ENCODE assay signal across 7 cellular contexts in the genomic region with DNA sequence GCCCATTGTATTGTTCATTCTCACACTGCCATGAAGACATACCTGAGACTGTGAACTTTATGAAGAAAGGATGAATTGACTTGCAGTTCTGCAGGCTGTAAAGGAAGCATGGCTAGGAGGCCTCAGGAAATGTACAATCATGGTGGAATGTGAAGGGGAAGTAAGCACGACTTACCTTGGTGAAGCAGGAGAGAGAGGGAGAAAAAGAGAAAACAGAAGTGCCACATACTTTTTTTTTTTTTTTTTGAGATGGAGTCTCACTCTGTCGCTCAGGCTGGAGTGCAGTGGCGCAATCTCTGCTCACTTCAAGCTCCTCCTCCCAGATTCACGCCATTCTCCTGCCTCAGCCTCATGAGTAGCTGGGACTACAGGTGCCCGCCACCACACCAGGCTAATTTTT.
A peak's percentile ranks its signal among the peaks of the same experiment; 100 is the strongest.
DNase-seq lines count a peak whose midpoint lies in the region; ATAC-seq, FAIRE-seq and TF ChIP-seq lines count a peak whose summit lies in the region.
"Not testable (repeated sequence)": the region's sequence is repeated elsewhere in the genome, so short reads cannot be mapped to it uniquely, and the experiment has no call there.

No MANE protein-coding gene starts in this region.

- H3K9me3 Mint-ChIP-seq in naive thymus-derived CD4-positive, alpha-beta T cell: peaks cover 0 to 31% (median 10%) of the 10 kb centered on the region in 11 donors

- not testable (repeated sequence) for ATAC-seq in naive thymus-derived CD4-positive, alpha-beta T cell

- CTCF ChIA-PET in naive thymus-derived CD4-positive, alpha-beta T cell (lab: Charles Lee): not testable (repeated sequence)

- peak overlapping the region in 8 of 9 donors; percentile 19 to 85 (median 74) for H3K27ac Mint-ChIP-seq in naive thymus-derived CD4-positive, alpha-beta T cell

- POLR2A ChIA-PET in naive thymus-derived CD4-positive, alpha-beta T cell (lab: Charles Lee): interaction anchor here (0.8 kb wide), 1 partner anchor 643 kb away, joined by 3 read pairs; no protein-coding TSS in a partner anchor

- not testable (repeated sequence) for H3K27ac ChIP-seq in naive thymus-derived CD4-positive, alpha-beta T cell (ENCODE audit: low read depth, low read length)
- peak overlapping the region; percentile 80 for H3K27ac ChIP-seq in neutrophil

- H3K4me3 Mint-ChIP-seq in naive thymus-derived CD4-positive, alpha-beta T cell: peak overlapping the region in 5 of 10 donors; percentile 37 to 75 (median 50)

- DNase-seq in KBM-7 (peak; percentile 65), MV-4-11 (lab: John Stamatoyannopoulos, UW) (peak; percentile 26), SKM-1 treated with dmso at 0.1 percent for 144 hours (lab: John Stamatoyannopoulos, UW; ENCODE audit: unreplicated experiment) (peak; percentile 35), UCSD-AML1 (lab: John Stamatoyannopoulos, UW; ENCODE audit: unreplicated experiment) (peak; percentile 1), bronchial epithelial cell (ENCODE audit: low read depth) (peak; percentile 41)
- DNase-seq in naive thymus-derived CD4-positive, alpha-beta T cell: not testable (repeated sequence)

- TF ChIP-seq CTCF in bronchial epithelial cell (IDR thresholded peaks at IDR 0.05; ENCODE audit: insufficient read depth, low read length, severe bottlenecking); neutrophil (IDR thresholded peaks at IDR 0.05): not testable (repeated sequence)

- H3K27me3 ChIP-seq in bronchial epithelial cell (ENCODE audit: control insufficient read depth, insufficient read depth, low read length); naive thymus-derived CD4-positive, alpha-beta T cell (ENCODE audit: control insufficient read depth in 2 of 2, insufficient read depth in 2 of 2, low read length in 2 of 2); neutrophil: not testable (repeated sequence)

- intact Hi-C loops in naive thymus-derived CD4-positive, alpha-beta T cell (cut with micrococcal nuclease): loop anchor here (10.0 kb wide), 2 partner anchors 873 to 993 kb away; a partner anchor contains a TSS

- H3K9me3 ChIP-seq in naive thymus-derived CD4-positive, alpha-beta T cell (ENCODE audit: control insufficient read depth in 2 of 3, low read length in 3 of 3); neutrophil: not testable (repeated sequence)

- not testable (repeated sequence) for H3K4me3 ChIP-seq in bronchial epithelial cell (ENCODE audit: low read depth, low read length); naive thymus-derived CD4-positive, alpha-beta T cell (ENCODE audit: low read length); neutrophil (ENCODE audit: low read depth in 1 of 2, low read length in 1 of 2)

- peaks cover 42 to 88% (median 80%) of the 10 kb centered on the region in 7 donors for H3K4me1 Mint-ChIP-seq in naive thymus-derived CD4-positive, alpha-beta T cell

- not testable (repeated sequence) for H3K27me3 Mint-ChIP-seq in naive thymus-derived CD4-positive, alpha-beta T cell

- FAIRE-seq in bronchial epithelial cell (lab: Jason Lieb, UNC): not testable (repeated sequence)

- H3K4me1 ChIP-seq in naive thymus-derived CD4-positive, alpha-beta T cell (ENCODE audit: control insufficient read depth in 2 of 2, insufficient read depth in 2 of 2, low read length in 2 of 2): peaks cover 12 to 79% of the 10 kb centered on the region in 2 donors
- peaks cover 36 to 58% of the 10 kb centered on the region in 2 experiments for H3K4me1 ChIP-seq in neutrophil (ENCODE audit: control insufficient read depth in 1 of 2, insufficient read depth in 1 of 2, low read depth in 1 of 2, low read length in 1 of 2)

- in situ Hi-C loops in KBM-7 (cut with MboI; ENCODE audit: low pct_unique_long_range_greater_than_20kb, low sequenced_read_pairs): not testable (repeated sequence)

- not testable (repeated sequence) for H3K36me3 ChIP-seq in bronchial epithelial cell (ENCODE audit: control insufficient read depth, insufficient read depth, low read length); naive thymus-derived CD4-positive, alpha-beta T cell (ENCODE audit: control insufficient read depth in 2 of 3, insufficient read depth in 3 of 3, low read length in 3 of 3); neutrophil

- peaks cover 6 to 47% (median 12%) of the 10 kb centered on the region in 5 donors for H3K36me3 Mint-ChIP-seq in naive thymus-derived CD4-positive, alpha-beta T cell
